In genomic region chr9:92385474-92385873, GRCh38 we compare ENCODE assay signal across 1 cellular context.
TF ChIP-seq lines count a peak whose summit lies in the region.

No MANE protein-coding gene starts in this region.

TF ChIP-seq in A549, 52 proteins besides CTCF, POLR2A, EP300 and RAD21 (continued from another document):
- TF ChIP-seq HES2 (IDR thresholded peaks at IDR 0.05) (no peak), REST (IDR thresholded peaks at IDR 0.05) (no peak), JUN (IDR thresholded peaks at IDR 0.05) (no peak), ZSCAN20 (CRISPR knock-in tag; IDR thresholded peaks at IDR 0.05) (no peak)
